2 cellular contexts compared by ENCODE assay signal in the genomic region with DNA sequence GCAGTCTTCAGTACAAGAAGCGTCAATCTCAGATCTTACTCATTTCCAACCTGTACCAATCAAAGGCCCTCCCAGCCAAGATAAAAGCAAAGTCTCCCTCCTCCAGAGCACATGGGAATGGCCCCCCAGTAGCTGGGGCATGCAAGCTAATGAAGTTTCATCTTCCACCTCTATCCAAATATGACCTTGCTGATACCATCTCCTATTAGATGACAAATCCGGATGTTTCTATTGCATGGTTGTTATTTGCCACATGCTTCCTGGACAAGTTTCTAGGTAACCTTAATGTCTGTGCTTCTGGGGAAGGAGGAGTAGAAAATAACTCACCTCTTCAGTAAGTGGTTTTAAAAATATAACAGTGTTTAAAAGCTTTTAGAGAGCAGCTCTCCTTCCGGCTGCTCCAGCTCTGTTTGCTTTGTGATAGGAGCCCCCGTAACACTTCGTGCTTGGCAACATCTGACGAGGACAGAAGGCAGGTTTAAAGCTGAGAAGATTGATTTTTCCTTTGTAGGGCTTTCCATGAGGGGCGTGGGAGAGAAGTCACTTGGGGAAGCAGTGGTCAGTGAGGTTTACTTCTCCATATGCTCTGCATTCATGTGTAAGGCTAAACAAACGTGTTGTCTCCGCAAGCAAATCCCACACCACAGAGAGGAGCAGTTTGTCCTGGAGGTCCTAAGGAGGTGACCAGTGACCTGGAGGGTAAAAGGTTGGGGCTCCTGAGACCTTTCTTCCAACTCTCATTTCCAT.
TF ChIP-seq lines count a peak whose summit lies in the region.

No MANE protein-coding gene starts in this region.

TF ChIP-seq in HEK293, 187 proteins besides CTCF, POLR2A, EP300 and RAD21:
- TF ChIP-seq GFI1B (tag by site-specific recombination; IDR thresholded peaks at IDR 0.05) (no peak), MZF1 (tag by site-specific recombination; IDR thresholded peaks at IDR 0.05; ENCODE audit: borderline replicate concordance) (peak; percentile 50; the same call in 1 of the 2 replicates), TRIM28 (IDR thresholded peaks at IDR 0.05; ENCODE audit: borderline replicate concordance, low read length) (peak; percentile 41; the same call in 1 of the 2 replicates), OSR2 (tag by site-specific recombination; IDR thresholded peaks at IDR 0.05) (peak; percentile 67; the same call in 1 of the 2 replicates), ZNF214 (tag by site-specific recombination; IDR thresholded peaks at IDR 0.05; ENCODE audit: borderline replicate concordance) (no peak)
TF ChIP-seq in HEK293: peak in this region for 3.

TF ChIP-seq in endothelial cell of umbilical vein, 7 proteins besides CTCF, POLR2A, EP300 and RAD21:
- peak; percentile 78 for TF ChIP-seq GATA2 (IDR thresholded peaks at IDR 0.05; ENCODE audit: insufficient read depth, insufficient read length, low read depth, low read length)
- TF ChIP-seq, protein P1, sequence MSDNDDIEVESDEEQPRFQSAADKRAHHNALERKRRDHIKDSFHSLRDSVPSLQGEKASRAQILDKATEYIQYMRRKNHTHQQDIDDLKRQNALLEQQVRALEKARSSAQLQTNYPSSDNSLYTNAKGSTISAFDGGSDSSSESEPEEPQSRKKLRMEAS (IDR thresholded peaks at IDR 0.05; ENCODE audit: insufficient read depth, insufficient read length), result no peak
